ENCODE assay signal across 1 cellular context in genomic region chr14:75278422-75279152, GRCh38.
TF ChIP-seq lines count a peak whose summit lies in the region.

TSS of gene FOS (plus strand) at chr14:75278828. CDS start at chr14:75278983, 155 bp downstream.

TF ChIP-seq in HepG2, 621 proteins besides CTCF, POLR2A, EP300 and RAD21 (continued from another document and continues in another):
- TF ChIP-seq, protein P1, sequence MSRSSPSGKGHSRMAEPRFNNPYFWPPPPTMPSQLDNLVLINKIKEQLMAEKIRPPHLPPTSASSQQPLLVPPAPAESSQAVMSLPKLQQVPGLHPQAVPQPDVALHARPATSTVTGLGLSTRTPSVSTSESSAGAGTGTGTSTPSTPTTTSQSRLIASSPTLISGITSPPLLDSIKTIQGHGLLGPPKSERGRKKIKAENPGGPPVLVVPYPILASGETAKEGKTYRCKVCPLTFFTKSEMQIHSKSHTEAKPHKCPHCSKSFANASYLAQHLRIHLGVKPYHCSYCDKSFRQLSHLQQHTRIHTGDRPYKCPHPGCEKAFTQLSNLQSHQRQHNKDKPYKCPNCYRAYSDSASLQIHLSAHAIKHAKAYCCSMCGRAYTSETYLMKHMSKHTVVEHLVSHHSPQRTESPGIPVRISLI (CRISPR knock-in tag; IDR thresholded peaks at IDR 0.05; ENCODE audit: borderline replicate concordance), result no peak
- TF ChIP-seq HMG20B (CRISPR knock-in tag; conservative IDR thresholded peaks at IDR 0.05), result no peak
- peak; percentile 76 for TF ChIP-seq MED1 (CRISPR knock-in tag; IDR thresholded peaks at IDR 0.05)
- TF ChIP-seq, protein P2, sequence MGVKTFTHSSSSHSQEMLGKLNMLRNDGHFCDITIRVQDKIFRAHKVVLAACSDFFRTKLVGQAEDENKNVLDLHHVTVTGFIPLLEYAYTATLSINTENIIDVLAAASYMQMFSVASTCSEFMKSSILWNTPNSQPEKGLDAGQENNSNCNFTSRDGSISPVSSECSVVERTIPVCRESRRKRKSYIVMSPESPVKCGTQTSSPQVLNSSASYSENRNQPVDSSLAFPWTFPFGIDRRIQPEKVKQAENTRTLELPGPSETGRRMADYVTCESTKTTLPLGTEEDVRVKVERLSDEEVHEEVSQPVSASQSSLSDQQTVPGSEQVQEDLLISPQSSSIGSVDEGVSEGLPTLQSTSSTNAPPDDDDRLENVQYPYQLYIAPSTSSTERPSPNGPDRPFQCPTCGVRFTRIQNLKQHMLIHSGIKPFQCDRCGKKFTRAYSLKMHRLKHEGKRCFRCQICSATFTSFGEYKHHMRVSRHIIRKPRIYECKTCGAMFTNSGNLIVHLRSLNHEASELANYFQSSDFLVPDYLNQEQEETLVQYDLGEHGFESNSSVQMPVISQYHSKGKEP (CRISPR knock-in tag; IDR thresholded peaks at IDR 0.05), result 0 out of 2 replicates have a peak, but pooled peaks have one; percentile 12
- 0 out of 2 replicates have a peak, but pooled peaks have one; percentile 77 for TF ChIP-seq ZSCAN12 (CRISPR knock-in tag; IDR thresholded peaks at IDR 0.05)
- no peak; the same call in 1 of the 2 replicates for TF ChIP-seq MIXL1 (CRISPR knock-in tag; IDR thresholded peaks at IDR 0.05)
- TF ChIP-seq, protein P3, sequence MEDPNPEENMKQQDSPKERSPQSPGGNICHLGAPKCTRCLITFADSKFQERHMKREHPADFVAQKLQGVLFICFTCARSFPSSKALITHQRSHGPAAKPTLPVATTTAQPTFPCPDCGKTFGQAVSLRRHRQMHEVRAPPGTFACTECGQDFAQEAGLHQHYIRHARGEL (CRISPR knock-in tag; IDR thresholded peaks at IDR 0.05), result no peak
- no peak for TF ChIP-seq ZNF30 (CRISPR knock-in tag; IDR thresholded peaks at IDR 0.05)
- no peak for TF ChIP-seq ZNF839 (CRISPR knock-in tag; IDR thresholded peaks at IDR 0.05; ENCODE audit: borderline replicate concordance)
- TF ChIP-seq, protein P4, sequence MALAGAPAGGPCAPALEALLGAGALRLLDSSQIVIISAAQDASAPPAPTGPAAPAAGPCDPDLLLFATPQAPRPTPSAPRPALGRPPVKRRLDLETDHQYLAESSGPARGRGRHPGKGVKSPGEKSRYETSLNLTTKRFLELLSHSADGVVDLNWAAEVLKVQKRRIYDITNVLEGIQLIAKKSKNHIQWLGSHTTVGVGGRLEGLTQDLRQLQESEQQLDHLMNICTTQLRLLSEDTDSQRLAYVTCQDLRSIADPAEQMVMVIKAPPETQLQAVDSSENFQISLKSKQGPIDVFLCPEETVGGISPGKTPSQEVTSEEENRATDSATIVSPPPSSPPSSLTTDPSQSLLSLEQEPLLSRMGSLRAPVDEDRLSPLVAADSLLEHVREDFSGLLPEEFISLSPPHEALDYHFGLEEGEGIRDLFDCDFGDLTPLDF (CRISPR knock-in tag; IDR thresholded peaks at IDR 0.05), result no peak
- TF ChIP-seq, protein P5, sequence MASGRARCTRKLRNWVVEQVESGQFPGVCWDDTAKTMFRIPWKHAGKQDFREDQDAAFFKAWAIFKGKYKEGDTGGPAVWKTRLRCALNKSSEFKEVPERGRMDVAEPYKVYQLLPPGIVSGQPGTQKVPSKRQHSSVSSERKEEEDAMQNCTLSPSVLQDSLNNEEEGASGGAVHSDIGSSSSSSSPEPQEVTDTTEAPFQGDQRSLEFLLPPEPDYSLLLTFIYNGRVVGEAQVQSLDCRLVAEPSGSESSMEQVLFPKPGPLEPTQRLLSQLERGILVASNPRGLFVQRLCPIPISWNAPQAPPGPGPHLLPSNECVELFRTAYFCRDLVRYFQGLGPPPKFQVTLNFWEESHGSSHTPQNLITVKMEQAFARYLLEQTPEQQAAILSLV (CRISPR knock-in tag; IDR thresholded peaks at IDR 0.05; ENCODE audit: borderline replicate concordance), result peak; percentile 62; the same call in 1 of the 2 replicates
- TF ChIP-seq, protein P6, sequence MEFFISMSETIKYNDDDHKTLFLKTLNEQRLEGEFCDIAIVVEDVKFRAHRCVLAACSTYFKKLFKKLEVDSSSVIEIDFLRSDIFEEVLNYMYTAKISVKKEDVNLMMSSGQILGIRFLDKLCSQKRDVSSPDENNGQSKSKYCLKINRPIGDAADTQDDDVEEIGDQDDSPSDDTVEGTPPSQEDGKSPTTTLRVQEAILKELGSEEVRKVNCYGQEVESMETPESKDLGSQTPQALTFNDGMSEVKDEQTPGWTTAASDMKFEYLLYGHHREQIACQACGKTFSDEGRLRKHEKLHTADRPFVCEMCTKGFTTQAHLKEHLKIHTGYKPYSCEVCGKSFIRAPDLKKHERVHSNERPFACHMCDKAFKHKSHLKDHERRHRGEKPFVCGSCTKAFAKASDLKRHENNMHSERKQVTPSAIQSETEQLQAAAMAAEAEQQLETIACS (CRISPR knock-in tag; IDR thresholded peaks at IDR 0.05), result 0 out of 2 replicates have a peak, but pooled peaks have one; percentile 28
- peak; percentile 84 for TF ChIP-seq ATF1 (CRISPR knock-in tag; IDR thresholded peaks at IDR 0.05)
- no peak for TF ChIP-seq MYNN (CRISPR knock-in tag; IDR thresholded peaks at IDR 0.05; ENCODE audit: low read depth)
- no peak for TF ChIP-seq SETDB1 (CRISPR knock-in tag; IDR thresholded peaks at IDR 0.05; ENCODE audit: borderline replicate concordance)
- no peak for TF ChIP-seq ATF7-NPFF (CRISPR knock-in tag; IDR thresholded peaks at IDR 0.05; ENCODE audit: low read depth)
- TF ChIP-seq ZNF782 (CRISPR knock-in tag; IDR thresholded peaks at IDR 0.05; ENCODE audit: borderline replicate concordance), result no peak; the same call in 1 of the 2 replicates
- TF ChIP-seq ZKSCAN5 (CRISPR knock-in tag; IDR thresholded peaks at IDR 0.05), result no peak
- TF ChIP-seq PCBP2 (optimal IDR thresholded peaks at IDR 0.05; ENCODE audit: low read depth, low read length, poor library complexity, severe bottlenecking), result no peak
- TF ChIP-seq ZNF777 (CRISPR knock-in tag; IDR thresholded peaks at IDR 0.05), result peak; percentile 47; the same call in 1 of the 2 replicates
- TF ChIP-seq GMEB2 (CRISPR knock-in tag; IDR thresholded peaks at IDR 0.05; ENCODE audit: low read depth), result no peak
- no peak for TF ChIP-seq RBAK (CRISPR knock-in tag; IDR thresholded peaks at IDR 0.05)
- no peak for TF ChIP-seq TCF7 (IDR thresholded peaks at IDR 0.05; ENCODE audit: low read depth)
- TF ChIP-seq, protein P7, sequence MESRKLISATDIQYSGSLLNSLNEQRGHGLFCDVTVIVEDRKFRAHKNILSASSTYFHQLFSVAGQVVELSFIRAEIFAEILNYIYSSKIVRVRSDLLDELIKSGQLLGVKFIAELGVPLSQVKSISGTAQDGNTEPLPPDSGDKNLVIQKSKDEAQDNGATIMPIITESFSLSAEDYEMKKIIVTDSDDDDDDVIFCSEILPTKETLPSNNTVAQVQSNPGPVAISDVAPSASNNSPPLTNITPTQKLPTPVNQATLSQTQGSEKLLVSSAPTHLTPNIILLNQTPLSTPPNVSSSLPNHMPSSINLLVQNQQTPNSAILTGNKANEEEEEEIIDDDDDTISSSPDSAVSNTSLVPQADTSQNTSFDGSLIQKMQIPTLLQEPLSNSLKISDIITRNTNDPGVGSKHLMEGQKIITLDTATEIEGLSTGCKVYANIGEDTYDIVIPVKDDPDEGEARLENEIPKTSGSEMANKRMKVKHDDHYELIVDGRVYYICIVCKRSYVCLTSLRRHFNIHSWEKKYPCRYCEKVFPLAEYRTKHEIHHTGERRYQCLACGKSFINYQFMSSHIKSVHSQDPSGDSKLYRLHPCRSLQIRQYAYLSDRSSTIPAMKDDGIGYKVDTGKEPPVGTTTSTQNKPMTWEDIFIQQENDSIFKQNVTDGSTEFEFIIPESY (CRISPR knock-in tag; IDR thresholded peaks at IDR 0.05), result peak; percentile 9; the same call in 1 of the 2 replicates
- TF ChIP-seq PHF20 (CRISPR knock-in tag; IDR thresholded peaks at IDR 0.05), result peak; percentile 60
- no peak for TF ChIP-seq ZNF672 (CRISPR knock-in tag; IDR thresholded peaks at IDR 0.05)
- no peak for TF ChIP-seq ZKSCAN1 (IDR thresholded peaks at IDR 0.05; ENCODE audit: low read length)
- no peak for TF ChIP-seq ZBTB25 (CRISPR knock-in tag; IDR thresholded peaks at IDR 0.05)
- no peak for TF ChIP-seq JUN (CRISPR knock-in tag; IDR thresholded peaks at IDR 0.05)
- TF ChIP-seq HOXD1 (CRISPR knock-in tag; IDR thresholded peaks at IDR 0.05), result peak; percentile 16; the same call in 1 of the 2 replicates
- no peak for TF ChIP-seq ZFP36L2 (CRISPR knock-in tag; IDR thresholded peaks at IDR 0.05)
- 0 out of 2 replicates have a peak, but pooled peaks have one; percentile 65 for TF ChIP-seq ZNF451 (CRISPR knock-in tag; IDR thresholded peaks at IDR 0.05)
- TF ChIP-seq RNF2 (conservative IDR thresholded peaks at IDR 0.05; ENCODE audit: low read depth), result peak; percentile 86; the same call in 1 of the 2 replicates
- TF ChIP-seq, protein P8, sequence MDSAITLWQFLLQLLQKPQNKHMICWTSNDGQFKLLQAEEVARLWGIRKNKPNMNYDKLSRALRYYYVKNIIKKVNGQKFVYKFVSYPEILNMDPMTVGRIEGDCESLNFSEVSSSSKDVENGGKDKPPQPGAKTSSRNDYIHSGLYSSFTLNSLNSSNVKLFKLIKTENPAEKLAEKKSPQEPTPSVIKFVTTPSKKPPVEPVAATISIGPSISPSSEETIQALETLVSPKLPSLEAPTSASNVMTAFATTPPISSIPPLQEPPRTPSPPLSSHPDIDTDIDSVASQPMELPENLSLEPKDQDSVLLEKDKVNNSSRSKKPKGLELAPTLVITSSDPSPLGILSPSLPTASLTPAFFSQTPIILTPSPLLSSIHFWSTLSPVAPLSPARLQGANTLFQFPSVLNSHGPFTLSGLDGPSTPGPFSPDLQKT (CRISPR knock-in tag; IDR thresholded peaks at IDR 0.05; ENCODE audit: borderline replicate concordance), result peak; percentile 99; the same call in 1 of the 2 replicates
- no peak for TF ChIP-seq TCF12 (IDR thresholded peaks at IDR 0.05)
- TF ChIP-seq TCF12 (CRISPR knock-in tag; IDR thresholded peaks at IDR 0.05), result 0 out of 2 replicates have a peak, but pooled peaks have one; percentile 40
- no peak for TF ChIP-seq PAX8 (CRISPR knock-in tag; IDR thresholded peaks at IDR 0.05; ENCODE audit: borderline replicate concordance)
- no peak for TF ChIP-seq BCL6 (CRISPR knock-in tag; IDR thresholded peaks at IDR 0.05)
- TF ChIP-seq MAFG (CRISPR knock-in tag; IDR thresholded peaks at IDR 0.05), result no peak
- TF ChIP-seq MED8 (CRISPR knock-in tag; IDR thresholded peaks at IDR 0.05; ENCODE audit: insufficient replicate concordance), result no peak
- no peak for TF ChIP-seq ZBTB7B (CRISPR knock-in tag; IDR thresholded peaks at IDR 0.05)
- TF ChIP-seq ZSCAN9 (CRISPR knock-in tag; IDR thresholded peaks at IDR 0.05; ENCODE audit: borderline replicate concordance), result no peak
- no peak; the same call in 1 of the 2 replicates for TF ChIP-seq FOXO1 (CRISPR knock-in tag; IDR thresholded peaks at IDR 0.05)
- TF ChIP-seq ARID5B (CRISPR knock-in tag; IDR thresholded peaks at IDR 0.05), result no peak
- no peak for TF ChIP-seq NR2F1 (CRISPR knock-in tag; IDR thresholded peaks at IDR 0.05)
- no peak for TF ChIP-seq ZNF619 (CRISPR knock-in tag; IDR thresholded peaks at IDR 0.05)
- peak; percentile 58 for TF ChIP-seq SPEN (CRISPR knock-in tag; IDR thresholded peaks at IDR 0.05; ENCODE audit: low read depth)
- 0 out of 2 replicates have a peak, but pooled peaks have one; percentile 54 for TF ChIP-seq ZNF746 (CRISPR knock-in tag; IDR thresholded peaks at IDR 0.05)
- peak; percentile 71; the same call in 1 of the 2 replicates for TF ChIP-seq ISL2 (CRISPR knock-in tag; IDR thresholded peaks at IDR 0.05)
- TF ChIP-seq, protein P9, sequence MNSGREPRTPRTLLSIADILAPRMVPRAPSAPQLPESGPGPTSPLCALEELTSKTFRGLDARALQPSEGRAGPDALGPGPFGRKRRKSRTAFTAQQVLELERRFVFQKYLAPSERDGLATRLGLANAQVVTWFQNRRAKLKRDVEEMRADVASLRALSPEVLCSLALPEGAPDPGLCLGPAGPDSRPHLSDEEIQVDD (CRISPR knock-in tag; IDR thresholded peaks at IDR 0.05; ENCODE audit: borderline replicate concordance), result no peak
